ENCODE assay signal across 1 cellular context in genomic region chr2:79975791-79976565, GRCh38.
TF ChIP-seq lines count a peak whose summit lies in the region.

No MANE protein-coding gene starts in this region.

TF ChIP-seq in H1, 55 proteins besides CTCF, POLR2A, EP300 and RAD21:
- no peak for TF ChIP-seq RBBP5 (IDR thresholded peaks at IDR 0.05; ENCODE audit: borderline replicate concordance, low read depth, low read length)
- TF ChIP-seq CEBPB (IDR thresholded peaks at IDR 0.05; ENCODE audit: low read depth, low read length), result no peak
- TF ChIP-seq NANOG (IDR thresholded peaks at IDR 0.05; ENCODE audit: insufficient read depth, low read depth, low read length, poor library complexity, severe bottlenecking), result no peak
- TF ChIP-seq SIN3A (conservative IDR thresholded peaks at IDR 0.05 in 1 of 2, IDR thresholded peaks at IDR 0.05 in 1 of 2; ENCODE audit: low read depth in 1 of 2, low read length in 2 of 2), result no peak
- no peak for TF ChIP-seq RXRA (IDR thresholded peaks at IDR 0.05; ENCODE audit: insufficient read depth, low read depth, low read length)
- no peak for TF ChIP-seq KDM5A (IDR thresholded peaks at IDR 0.05; ENCODE audit: low read length)
- TF ChIP-seq CHD1 (IDR thresholded peaks at IDR 0.05; ENCODE audit: low read depth, low read length), result no peak
- no peak for TF ChIP-seq GTF2F1 (IDR thresholded peaks at IDR 0.05; ENCODE audit: borderline replicate concordance, low read depth, low read length)
- TF ChIP-seq KDM4A (IDR thresholded peaks at IDR 0.05; ENCODE audit: low read depth, low read length, severe bottlenecking), result no peak
- TF ChIP-seq JUND (IDR thresholded peaks at IDR 0.05; ENCODE audit: low read length), result no peak
- TF ChIP-seq KDM1A (IDR thresholded peaks at IDR 0.05; ENCODE audit: borderline replicate concordance, low read length), result no peak
- TF ChIP-seq EGR1 (IDR thresholded peaks at IDR 0.05; ENCODE audit: borderline replicate concordance, low read depth, low read length), result no peak
